In the genomic region with DNA sequence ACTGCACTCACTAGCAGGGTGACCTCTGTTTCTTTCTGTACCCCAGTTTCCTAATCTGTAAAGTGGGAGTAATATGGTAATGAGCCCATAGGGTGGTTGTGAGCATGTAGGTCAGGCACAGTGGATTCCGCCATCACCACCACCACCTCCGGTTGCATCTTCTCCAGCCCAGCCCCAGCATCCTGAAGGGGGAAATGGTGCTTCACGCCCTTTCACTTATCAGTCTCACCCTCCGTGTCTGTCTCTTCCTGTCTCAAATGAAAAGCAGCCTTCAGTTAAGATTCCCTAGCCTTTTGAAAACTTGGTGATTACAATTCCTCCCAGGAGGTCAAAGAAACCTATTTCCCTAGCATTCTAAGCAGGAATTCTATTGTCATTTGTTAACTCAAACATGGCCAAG, we compare ENCODE assay signal across 30 cellular contexts. TPM values are rescaled to one million over a fixed set of nuclear protein-coding genes. Genes with fewer than 3 reads are reported as not detected.
DNase-seq lines count a peak whose midpoint lies in the region; ATAC-seq and TF ChIP-seq lines count a peak whose summit lies in the region.
"Had no signal": no experiment of that assay in that cellular context is flagged by ENCODE, and none has a peak within 500 bp of the region (broad histone marks: within the 10 kb centered on the region; RNA-seq: fewer than 3 reads in every experiment).

No MANE protein-coding gene starts in this region.

- no peak for DNase-seq in activated CD8-positive, alpha-beta memory T cell treated with anti-CD3 and anti-CD28 coated beads, Interleukin-2, amount 10 ng/mL, durations not matched to agents 7 days and 5 days
- DNase-seq in activated CD8-positive, alpha-beta memory T cell treated with anti-CD3 and anti-CD28 coated beads, Interleukin-2, amount 50 U/mL, for 48 hours, result no peak
- no peak for DNase-seq in T-helper 2 cell treated with Interferon-gamma antibody and Interleukin-4, amounts not matched to agents 5 μg/mL and 100 μg/mL, for 36 hours (ENCODE audit: low spot score)
- DNase-seq in coronary artery (ENCODE audit: low spot score) (peak; percentile 5), posterior vena cava (ENCODE audit: low spot score) (peak; percentile 23), dedifferentiated amniotic fluid mesenchymal stem cell (ENCODE audit: extremely low spot score) (no peak)
- DNase-seq in stimulated activated CD4-positive, alpha-beta T cell treated with anti-CD3 and anti-CD28 coated beads, Interleukin-2, amount 100 ng/mL, for 48 hours, result no peak
- DNase-seq: activated CD4-positive, alpha-beta T cell treated with anti-CD3 and anti-CD28 coated beads for 48 hours; activated naive CD4-positive, alpha-beta T cell treated with Interleukin-2 at 50 U/mL for 16 hours; AML-193; aorta; DMS53; kidney glomerular epithelial cell; lower lobe of right lung; MM.1S; NCI-H1436 treated with DMSO at 0.1 percent for 48 hours; NCI-H2171 treated with DMSO at 0.1 percent for 48 hours; NCI-H524; PC-9; SHP77 treated with DMSO at 0.1 percent for 48 hours; stimulated activated CD4-positive, alpha-beta T cell treated with anti-CD3 and anti-CD28 coated beads, Interleukin-15, amount 100 ng/mL, for 24 hours; SW 1271 had no signal

- H3K36me3 Mint-ChIP-seq in activated CD8-positive, alpha-beta memory T cell treated with anti-CD3 and anti-CD28 coated beads, Interleukin-2, amount 10 ng/mL, durations not matched to agents 7 days and 5 days, result no peaks in the 10 kb centered on the region
- H3K36me3 Mint-ChIP-seq in T-helper 2 cell treated with Interferon-gamma antibody and Interleukin-4, amounts not matched to agents 5 μg/mL and 100 μg/mL, for 36 hours (ENCODE audit: low read depth), result no peaks in the 10 kb centered on the region
- H3K36me3 Mint-ChIP-seq: type B pancreatic cell had no signal

- H3K27ac ChIP-seq in coronary artery, result no peak overlapping the region
- H3K27ac ChIP-seq: cardiac muscle cell, epithelial cell of prostate, lower lobe of right lung, PC-9 had no signal

- no peak overlapping the region for H3K4me3 ChIP-seq in coronary artery
- H3K4me3 ChIP-seq: cardiac muscle cell, lower lobe of right lung, PC-9 had no signal

- H3K4me3 Mint-ChIP-seq in activated CD8-positive, alpha-beta memory T cell treated with anti-CD3 and anti-CD28 coated beads, Interleukin-2, amount 10 ng/mL, durations not matched to agents 7 days and 5 days, result no peak overlapping the region
- H3K4me3 Mint-ChIP-seq in T-helper 2 cell treated with Interferon-gamma antibody and Interleukin-4, amounts not matched to agents 5 μg/mL and 100 μg/mL, for 36 hours, result peak overlapping the region; percentile 1
- H3K4me3 Mint-ChIP-seq: type B pancreatic cell had no signal

- H3K4me1 Mint-ChIP-seq in activated CD8-positive, alpha-beta memory T cell treated with anti-CD3 and anti-CD28 coated beads, Interleukin-2, amount 10 ng/mL, durations not matched to agents 7 days and 5 days, result peaks cover 11% of the 10 kb centered on the region
- peaks cover 23% of the 10 kb centered on the region for H3K4me1 Mint-ChIP-seq in T-helper 2 cell treated with Interferon-gamma antibody and Interleukin-4, amounts not matched to agents 5 μg/mL and 100 μg/mL, for 36 hours (ENCODE audit: low read depth)

- peak; percentile 33 for ATAC-seq in activated CD8-positive, alpha-beta memory T cell treated with anti-CD3 and anti-CD28 coated beads, Interleukin-2, amount 10 ng/mL, durations not matched to agents 7 days and 5 days
- no peak for ATAC-seq in GM21528 (IDR thresholded peaks at IDR 0.05; ENCODE audit: low FRiP score, unreplicated experiment)
- ATAC-seq: lower lobe of right lung had no signal

- TF ChIP-seq CTCF in coronary artery (IDR thresholded peaks at IDR 0.05), result no peak

- intact Hi-C loops in posterior vena cava (cut with DNase I), result no loop called here

- no peaks in the 10 kb centered on the region for H3K9me3 Mint-ChIP-seq in activated CD8-positive, alpha-beta memory T cell treated with anti-CD3 and anti-CD28 coated beads, Interleukin-2, amount 10 ng/mL, durations not matched to agents 7 days and 5 days (ENCODE audit: low read depth)
- H3K9me3 Mint-ChIP-seq in T-helper 2 cell treated with Interferon-gamma antibody and Interleukin-4, amounts not matched to agents 5 μg/mL and 100 μg/mL, for 36 hours, result no peaks in the 10 kb centered on the region
- H3K9me3 Mint-ChIP-seq: type B pancreatic cell had no signal

- H3K27ac Mint-ChIP-seq in activated CD8-positive, alpha-beta memory T cell treated with anti-CD3 and anti-CD28 coated beads, Interleukin-2, amount 10 ng/mL, durations not matched to agents 7 days and 5 days, result no peak overlapping the region
- H3K27ac Mint-ChIP-seq in T-helper 2 cell treated with Interferon-gamma antibody and Interleukin-4, amounts not matched to agents 5 μg/mL and 100 μg/mL, for 36 hours, result no peak overlapping the region
- H3K27ac Mint-ChIP-seq: progenitor cell of endocrine pancreas, type B pancreatic cell had no signal

- H3K27me3 Mint-ChIP-seq in activated CD8-positive, alpha-beta memory T cell treated with anti-CD3 and anti-CD28 coated beads, Interleukin-2, amount 10 ng/mL, durations not matched to agents 7 days and 5 days, result no peaks in the 10 kb centered on the region
- no peaks in the 10 kb centered on the region for H3K27me3 Mint-ChIP-seq in T-helper 2 cell treated with Interferon-gamma antibody and Interleukin-4, amounts not matched to agents 5 μg/mL and 100 μg/mL, for 36 hours (ENCODE audit: low read depth)
- H3K27me3 Mint-ChIP-seq: type B pancreatic cell had no signal

- CTCF ChIA-PET in activated CD8-positive, alpha-beta memory T cell treated with anti-CD3 and anti-CD28 coated beads, Interleukin-2, amount 10 ng/mL, durations not matched to agents 7 days and 5 days (lab: Charles Lee), result no interaction called here

RNA-seq across cellular contexts. Expression of a gene that starts 16.9 kb away (rescaled TPM):
- 1 to 10 TPM; 1.0 to 1.2 TPM for total RNA-seq in activated CD8-positive, alpha-beta memory T cell treated with anti-CD3 and anti-CD28 coated beads, Interleukin-2, amount 10 ng/mL, durations not matched to agents 7 days and 5 days
- total RNA-seq in posterior vena cava, result 10 to 100 TPM; 11.3 to 29.3 TPM
- total RNA-seq: cardiac muscle cell, dermis microvascular lymphatic vessel endothelial cell, H1, HT-29, PC-9, progenitor cell of endocrine pancreas had no signal

RNA-seq across cellular contexts. Expression of a gene that starts 57.9 kb away (rescaled TPM):
- 100 to 1,000 TPM; 231 to 248 TPM for total RNA-seq in activated CD8-positive, alpha-beta memory T cell treated with anti-CD3 and anti-CD28 coated beads, Interleukin-2, amount 10 ng/mL, durations not matched to agents 7 days and 5 days
- 10 to 100 TPM; 11.6 to 18.5 TPM for total RNA-seq in posterior vena cava
- total RNA-seq: cardiac muscle cell, dermis microvascular lymphatic vessel endothelial cell, H1, HT-29, PC-9, progenitor cell of endocrine pancreas had no signal

Comparison
In these comparisons a context has a peak if more than half of its experiments do, and no peak if none do; other contexts are left out.
1. DNase-seq: peak in coronary artery (single experiment) and posterior vena cava (single experiment); none in activated CD8-positive, alpha-beta memory T cell treated with anti-CD3 and anti-CD28 coated beads, Interleukin-2, amount 10 ng/mL, durations not matched to agents 7 days and 5 days (single experiment), activated CD8-positive, alpha-beta memory T cell treated with anti-CD3 and anti-CD28 coated beads, Interleukin-2, amount 50 U/mL, for 48 hours (single experiment), T-helper 2 cell treated with Interferon-gamma antibody and Interleukin-4, amounts not matched to agents 5 μg/mL and 100 μg/mL, for 36 hours (single experiment), stimulated activated CD4-positive, alpha-beta T cell treated with anti-CD3 and anti-CD28 coated beads, Interleukin-2, amount 100 ng/mL, for 48 hours (0 of 2) and dedifferentiated amniotic fluid mesenchymal stem cell (single experiment).
2. RNA of a gene that starts 16.9 kb away (total RNA-seq): 11.3 to 29.3 TPM in posterior vena cava; 1.0 to 1.2 TPM in activated CD8-positive, alpha-beta memory T cell treated with anti-CD3 and anti-CD28 coated beads, Interleukin-2, amount 10 ng/mL, durations not matched to agents 7 days and 5 days; every median in the first group is over 4 times any median in the second.
3. RNA of a gene that starts 57.9 kb away (total RNA-seq): 231 to 248 TPM in activated CD8-positive, alpha-beta memory T cell treated with anti-CD3 and anti-CD28 coated beads, Interleukin-2, amount 10 ng/mL, durations not matched to agents 7 days and 5 days; 11.6 to 18.5 TPM in posterior vena cava; every median in the first group is over 10 times any median in the second.